ENCODE assay signal across 12 cellular contexts in the genomic region with DNA sequence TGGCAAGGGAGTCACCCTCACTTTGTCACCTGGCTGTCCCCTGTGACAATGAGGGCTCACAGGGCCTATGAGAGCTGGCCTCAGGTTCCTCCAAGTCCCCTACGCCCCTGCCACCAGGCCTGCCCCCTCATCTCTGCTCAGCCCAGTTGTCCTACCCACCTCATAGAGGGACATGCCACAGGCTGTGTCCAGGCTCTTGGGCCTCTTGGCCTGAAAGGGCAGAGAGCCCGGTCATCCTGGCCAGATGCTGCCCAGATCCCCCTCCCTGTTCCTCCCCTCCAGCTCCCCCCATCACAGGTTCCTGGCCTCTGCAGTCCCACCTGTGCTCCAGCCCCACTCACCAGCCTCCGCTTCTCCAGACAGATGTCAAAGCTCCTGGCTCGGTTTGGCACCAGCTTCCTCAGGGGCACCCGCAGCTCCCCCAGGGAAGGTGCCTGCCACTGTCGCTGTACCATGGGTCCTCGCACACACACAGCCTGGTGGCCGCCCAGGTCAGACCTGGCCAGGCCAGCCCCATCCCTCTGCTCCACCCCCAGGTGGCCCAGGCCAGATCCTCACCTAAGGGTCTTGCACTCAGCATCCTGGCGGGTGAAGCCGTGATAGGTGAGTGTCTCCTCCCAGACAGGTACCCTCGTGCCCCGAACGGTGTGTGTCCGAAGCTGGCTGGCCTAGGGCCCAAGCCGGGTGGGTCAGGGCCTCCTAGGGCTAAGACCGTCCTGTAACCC. TPM values are rescaled to one million over a fixed set of nuclear protein-coding genes. Genes with fewer than 3 reads are reported as not detected.
A peak's percentile ranks its signal among the peaks of the same experiment; 100 is the strongest.
DNase-seq lines count a peak whose midpoint lies in the region; ATAC-seq, FAIRE-seq and TF ChIP-seq lines count a peak whose summit lies in the region.
"Had no signal": no experiment of that assay in that cellular context is flagged by ENCODE, and none has a peak within 500 bp of the region (broad histone marks: within the 10 kb centered on the region; RNA-seq: fewer than 3 reads in every experiment).

No MANE protein-coding gene starts in this region.

- H4K20me1 ChIP-seq in MM.1S (ENCODE audit: insufficient read depth, low read length) = no peaks in the 10 kb centered on the region

- peak overlapping the region; percentile 51; the same call in 1 of the 2 replicates for H3K4me3 ChIP-seq in MM.1S (ENCODE audit: low read length)
- peak overlapping the region; percentile 36 for H3K4me3 ChIP-seq in effector memory CD4-positive, alpha-beta T cell (ENCODE audit: insufficient read depth, low read depth, low read length, poor library complexity, severe bottlenecking)
- H3K4me3 ChIP-seq in pancreas = no peak overlapping the region

- H3K27ac Mint-ChIP-seq in Calu3 (ENCODE audit: unreplicated experiment) = peak overlapping the region; percentile 76

- H3K27me3 ChIP-seq in MM.1S (replicated peaks; ENCODE audit: insufficient read depth, low read length) (no peaks in the 10 kb centered on the region), pancreas (no peaks in the 10 kb centered on the region)
- H3K27me3 ChIP-seq in effector memory CD4-positive, alpha-beta T cell (replicated peaks; ENCODE audit: control insufficient read depth, insufficient read depth, low read length, poor library complexity, severe bottlenecking) = no peaks in the 10 kb centered on the region
- H3K27me3 ChIP-seq: ovary had no signal

- peak in 1 of 4 donors; percentile 4 for ATAC-seq in pancreas
- no peak for ATAC-seq in HG03521 (IDR thresholded peaks at IDR 0.05; ENCODE audit: unreplicated experiment)
- no peak for ATAC-seq in GM19324 (IDR thresholded peaks at IDR 0.05; ENCODE audit: low FRiP score, unreplicated experiment)
- no peak for ATAC-seq in GM18498 (IDR thresholded peaks at IDR 0.05; ENCODE audit: unreplicated experiment)

- no peaks in the 10 kb centered on the region for H3K9me2 ChIP-seq in MM.1S (replicated peaks; ENCODE audit: insufficient read depth, low read length)

- peaks cover 16% of the 10 kb centered on the region for H3F3A ChIP-seq in MM.1S (ENCODE audit: insufficient read depth, low read length)

- H3K4me2 ChIP-seq in MM.1S (ENCODE audit: low read depth, low read length) = peak overlapping the region; percentile 85

- peaks cover 24% of the 10 kb centered on the region for H3K4me1 ChIP-seq in MM.1S (ENCODE audit: low read length)
- H3K4me1 ChIP-seq in effector memory CD4-positive, alpha-beta T cell (ENCODE audit: control insufficient read depth, insufficient read depth, low read length, poor library complexity, severe bottlenecking) = peaks cover 21% of the 10 kb centered on the region
- H3K4me1 ChIP-seq in pancreas = no peaks in the 10 kb centered on the region

- H2AFZ ChIP-seq in MM.1S (ENCODE audit: low read length) = peak overlapping the region; percentile 54; the same call in 1 of the 2 replicates

- no TSS peak for BruUV-seq in Calu3 (replicated peaks; lab: Mats Ljungman, UMichigan)

- WGBS in pancreas, 2 donors = 82 to 86% methylated on average over 16 of the region's 16 CpGs

- no peaks in the 10 kb centered on the region for H3K27me3 Mint-ChIP-seq in Calu3 (ENCODE audit: unreplicated experiment)

- peaks cover 16% of the 10 kb centered on the region for H3K4me1 Mint-ChIP-seq in Calu3 (ENCODE audit: low read depth, unreplicated experiment)

- DNase-seq in Calu3 (no peak), MM.1S (no peak), pancreas (peak in 2 of 6 donors; percentile 30 to 80), COR-L47 (lab: John Stamatoyannopoulos, UW) (no peak)
- no peak for DNase-seq in effector memory CD4-positive, alpha-beta T cell
- DNase-seq: hippocampal formation, NCI-H774 had no signal

- H3K9me3 ChIP-seq in MM.1S (replicated peaks; ENCODE audit: insufficient read depth, low read length) (no peaks in the 10 kb centered on the region), pancreas (no peaks in the 10 kb centered on the region)
- H3K9me3 ChIP-seq in effector memory CD4-positive, alpha-beta T cell (ENCODE audit: control insufficient read depth, low read length) = no peaks in the 10 kb centered on the region
- H3K9me3 ChIP-seq: ovary had no signal

- peak overlapping the region; percentile 85; the same call in 1 of the 2 replicates for H3K27ac ChIP-seq in MM.1S (ENCODE audit: low read length)
- H3K27ac ChIP-seq in effector memory CD4-positive, alpha-beta T cell (ENCODE audit: insufficient read depth, low read length, poor library complexity, severe bottlenecking) = peak overlapping the region; percentile 90
- H3K27ac ChIP-seq in pancreas = peak overlapping the region; percentile 49 to 83 (median 70)
- H3K27ac ChIP-seq: ovary had no signal

- intact Hi-C loops in Calu3 (cut with micrococcal nuclease; ENCODE audit: unreplicated experiment) = no loop called here
- intact Hi-C loops in pancreas (cut with DNase I) = no loop called here

- 0 out of 2 replicates have a peak, but pooled peaks cover 4% of the 10 kb centered on the region for H3K79me2 ChIP-seq in MM.1S (ENCODE audit: low read length)

- H3K36me3 ChIP-seq in MM.1S (replicated peaks; ENCODE audit: insufficient read depth, low read length) (no peaks in the 10 kb centered on the region; the same call in none of the 2 replicates), pancreas (peaks cover 5 to 17% (median 15%) of the 10 kb centered on the region in 3 donors)
- H3K36me3 ChIP-seq in effector memory CD4-positive, alpha-beta T cell (ENCODE audit: control insufficient read depth, insufficient read depth, low read length) = peaks cover 25% of the 10 kb centered on the region
- H3K36me3 ChIP-seq: ovary had no signal

- H3K4me3 Mint-ChIP-seq in Calu3 (ENCODE audit: low read depth, unreplicated experiment) = peak overlapping the region; percentile 50

- CTCF ChIA-PET in Calu3 (lab: Charles Lee) = interaction anchor here (0.8 to 1.8 kb wide), 4 partner anchors 13 to 42 kb away, joined by 4 to 17 read pairs (median 5); a partner anchor contains a TSS

- FAIRE-seq in pancreas (lab: Jason Lieb, UNC) = no peak

- H3K9ac ChIP-seq in MM.1S (ENCODE audit: low read length) = peak overlapping the region; percentile 71

- H3K36me3 Mint-ChIP-seq in Calu3 (ENCODE audit: insufficient read depth, unreplicated experiment) = peaks cover 24% of the 10 kb centered on the region

- H3K9me3 Mint-ChIP-seq in Calu3 (ENCODE audit: low read depth, unreplicated experiment) = no peaks in the 10 kb centered on the region

- no peak for TF ChIP-seq CTCF in Calu3 (IDR thresholded peaks at IDR 0.05; ENCODE audit: unreplicated experiment)
- no peak for TF ChIP-seq CTCF in MM.1S (IDR thresholded peaks at IDR 0.05; ENCODE audit: low read length)
- TF ChIP-seq CTCF in pancreas (IDR thresholded peaks at IDR 0.05) = no peak

RNA-seq across cellular contexts. Expression of a gene that starts 8.2 kb away (rescaled TPM):
- total RNA-seq in Calu3 (2022) (216 and 233 TPM in 2 replicates), pancreas (100 to 1,000 TPM in 4 of 6 donors, 10 to 100 TPM in 2; 82.5 to 126 (median 109) TPM)
- polyA plus RNA-seq in pancreas = 100 to 1,000 TPM; 206 to 281 TPM

RNA-seq across cellular contexts. Expression of a gene that starts 14.8 kb away (rescaled TPM):
- total RNA-seq in Calu3 (2022) (9.7 and 12.7 TPM in 2 replicates), pancreas (1 to 10 TPM; 4.3 to 7.3 (median 5.8) TPM)
- 10 to 100 TPM in 1 of 2 donors, 1 to 10 TPM in 1; 6.4 to 11.0 TPM for polyA plus RNA-seq in pancreas

RNA-seq across cellular contexts. Expression of a gene that starts 24.7 kb away (rescaled TPM):
- not detected in 2 replicates for total RNA-seq in Calu3 (2022)
- total RNA-seq in pancreas = under 1 TPM in 3 of 6 donors, not detected in 3; 0.09 to 0.37 (median 0.24) TPM
- under 1 TPM in 1 of 2 donors, not detected in 1; 0.28 TPM for polyA plus RNA-seq in pancreas
- total RNA-seq: dermis microvascular lymphatic vessel endothelial cell, ovary had no signal
- polyA plus RNA-seq: ovary had no signal

RNA-seq across cellular contexts. Expression of a gene that starts 31.3 kb away (rescaled TPM):
- 777 and 838 TPM in 2 replicates for total RNA-seq in Calu3 (2022)
- total RNA-seq in pancreas = 100 to 1,000 TPM; 169 to 350 (median 205) TPM
- 100 to 1,000 TPM; 310 to 315 TPM for polyA plus RNA-seq in pancreas

RNA-seq across cellular contexts. Expression of a gene that starts 35.6 kb away (rescaled TPM):
- total RNA-seq in Calu3 (2022) (0.83 and 2.0 TPM in 2 replicates), pancreas (10 to 100 TPM in 1 of 6 donors, 1 to 10 TPM in 5; 5.2 to 14.1 (median 6.9) TPM)
- 10 to 100 TPM; 16.5 to 17.9 TPM for polyA plus RNA-seq in pancreas
- total RNA-seq: dermis microvascular lymphatic vessel endothelial cell had no signal

Comparison
In these comparisons a context has a peak if more than half of its experiments do, and no peak if none do; other contexts are left out.
1. H3K4me3 ChIP-seq: peak in MM.1S (single experiment) and effector memory CD4-positive, alpha-beta T cell (single experiment); none in pancreas (0 of 4).
2. Peak in every context shown above with its lines, with median percentiles within 50 percentile points of each other: H3K27ac ChIP-seq.